ENCODE assay signal across 9 cellular contexts in the genomic region with DNA sequence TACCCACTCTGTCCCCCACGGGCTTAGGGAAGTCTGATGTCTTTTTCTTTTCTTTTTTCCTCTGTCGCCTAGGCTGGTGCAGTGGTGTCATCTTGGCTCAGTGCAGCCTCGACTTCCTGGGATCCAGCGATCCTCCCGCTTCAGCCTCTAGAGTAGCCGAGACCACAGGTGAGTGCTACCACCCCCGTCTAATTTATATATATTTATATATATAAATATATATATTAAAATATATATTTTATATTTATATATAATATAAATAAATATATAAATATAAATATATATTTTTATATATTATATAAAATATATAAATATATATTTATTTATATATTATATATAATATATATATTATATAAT. TPM values are rescaled to one million over a fixed set of nuclear protein-coding genes. Genes with fewer than 3 reads are reported as not detected.
DNase-seq lines count a peak whose midpoint lies in the region; ATAC-seq and TF ChIP-seq lines count a peak whose summit lies in the region.
"Had no signal": no experiment of that assay in that cellular context is flagged by ENCODE, and none has a peak within 500 bp of the region (broad histone marks: within the 10 kb centered on the region; RNA-seq: fewer than 3 reads in every experiment).

No MANE protein-coding gene starts in this region.

- no peak overlapping the region for H3K4ac ChIP-seq in mesendoderm (ENCODE audit: low read depth, low read length)

- no peaks in the 10 kb centered on the region for H3K36me3 ChIP-seq in left ventricle myocardium inferior
- no peaks in the 10 kb centered on the region for H3K36me3 ChIP-seq in mesendoderm (ENCODE audit: control insufficient read depth, insufficient read depth, low read length)
- no peaks in the 10 kb centered on the region for H3K36me3 ChIP-seq in uterus

- H2BK5ac ChIP-seq in mesendoderm (ENCODE audit: low read length), result no peak overlapping the region

- no peak overlapping the region for H2AK5ac ChIP-seq in mesendoderm (ENCODE audit: low read length)

- DNase-seq in left ventricle myocardium inferior (no peak), Right ventricle myocardium superior (no peak), mesendoderm (no peak), uterus (no peak), kidney glomerular epithelial cell (lab: John Stamatoyannopoulos, UW) (no peak), NCI-H146 treated with DMSO at 0.1 percent for 48 hours (lab: John Stamatoyannopoulos, UW; ENCODE audit: unreplicated experiment) (no peak)
- DNase-seq in activated effector memory CD4-positive, alpha-beta T cell treated with anti-CD3 and anti-CD28 coated beads, Interleukin-2, amount 50 U/mL, for 16 hours, result no peak

- H3K36me3 Mint-ChIP-seq in brain, result no peaks in the 10 kb centered on the region

- peak overlapping the region; percentile 82 for H3K56ac ChIP-seq in mesendoderm (ENCODE audit: low read length)

- H3K4me1 Mint-ChIP-seq in brain, result peaks cover 38% of the 10 kb centered on the region

- peaks cover 70% of the 10 kb centered on the region for H3K27me3 ChIP-seq in left ventricle myocardium inferior (ENCODE audit: low read depth)
- H3K27me3 ChIP-seq in mesendoderm (ENCODE audit: insufficient read depth, low read length, poor library complexity), result peaks cover 2% of the 10 kb centered on the region
- H3K27me3 ChIP-seq in uterus, result peaks cover 0 to 7% of the 10 kb centered on the region in 2 donors
- H3K27me3 ChIP-seq: foreskin keratinocyte had no signal

- no peak for ATAC-seq in Right ventricle myocardium superior (ENCODE audit: poor library complexity)

- H3K4me1 ChIP-seq in left ventricle myocardium inferior (peaks cover 36% of the 10 kb centered on the region), mesendoderm (ENCODE audit: control insufficient read depth, low read depth, low read length) (peaks cover 5% of the 10 kb centered on the region), uterus (no peaks in the 10 kb centered on the region)

- peak overlapping the region; percentile 78 to 90 (median 84) for H3K4me3 Mint-ChIP-seq in brain

- H3K23ac ChIP-seq in mesendoderm (ENCODE audit: low read length), result no peak overlapping the region

- H2BK120ac ChIP-seq in mesendoderm (ENCODE audit: low read depth, low read length), result no peak overlapping the region

- no peak overlapping the region for H4K5ac ChIP-seq in mesendoderm (ENCODE audit: low read length)

- no CpG with 5 or more reads among the region's 7 CpGs for WGBS in mesendoderm (ENCODE audit: extremely low coverage, insufficient coverage, low lambda C conversion rate)

- H3K27ac Mint-ChIP-seq in brain, result peak overlapping the region in 4 of 5 experiments; percentile 66 to 98 (median 91)

- TF ChIP-seq CTCF in left ventricle myocardium inferior (IDR thresholded peaks at IDR 0.05; ENCODE audit: borderline replicate concordance) (no peak), brain (conservative IDR thresholded peaks at IDR 0.05) (no peak), uterus (IDR thresholded peaks at IDR 0.05) (no peak)

- H3K27me3 Mint-ChIP-seq in brain, result peaks cover 90% of the 10 kb centered on the region

- H2BK15ac ChIP-seq in mesendoderm (replicated peaks; ENCODE audit: low read depth), result no peak overlapping the region

- intact Hi-C loops in left ventricle myocardium inferior (cut with micrococcal nuclease) (no loop called here), Right ventricle myocardium superior (cut with DNase I) (loop anchor here (5.0 kb wide), 2 partner anchors 36 to 51 kb away; no protein-coding TSS in a partner anchor), uterus (cut with DNase I; ENCODE audit: low total_unique reads) (no loop called here)

- peak overlapping the region; percentile 80 for H3K4me2 ChIP-seq in mesendoderm (ENCODE audit: low read length)

- H3K4me3 ChIP-seq in left ventricle myocardium inferior (peak overlapping the region; percentile 77), mesendoderm (ENCODE audit: low read length) (peak overlapping the region; percentile 33), uterus (peak overlapping the region; percentile 60 to 68)

- no peaks in the 10 kb centered on the region for H3K79me2 ChIP-seq in mesendoderm (ENCODE audit: control insufficient read depth, insufficient read depth, low read length)

- H3K18ac ChIP-seq in mesendoderm (ENCODE audit: low read length), result no peak overlapping the region

- no peaks in the 10 kb centered on the region for H3K79me1 ChIP-seq in mesendoderm (ENCODE audit: low read length)

- no peak for TF ChIP-seq POLR2A in uterus (IDR thresholded peaks at IDR 0.05)

- H3K9me3 Mint-ChIP-seq in brain, result peaks cover 0 to 5% (median 0%) of the 10 kb centered on the region in 5 experiments

- H3K9me3 ChIP-seq in left ventricle myocardium inferior (replicated peaks), result no peaks in the 10 kb centered on the region
- H3K9me3 ChIP-seq in uterus, result no peaks in the 10 kb centered on the region

- peak overlapping the region; percentile 61 for H3K9ac ChIP-seq in mesendoderm (ENCODE audit: low read length)

- no peak overlapping the region for H4K8ac ChIP-seq in mesendoderm (ENCODE audit: low read depth, low read length)

- peak overlapping the region; percentile 98 for H3K27ac ChIP-seq in left ventricle myocardium inferior (replicated peaks)
- H3K27ac ChIP-seq in mesendoderm (ENCODE audit: low read depth, low read length), result no peak overlapping the region
- peak overlapping the region; percentile 90 to 91 for H3K27ac ChIP-seq in uterus
- H3K27ac ChIP-seq: foreskin keratinocyte had no signal

RNA-seq across cellular contexts. Expression of gene ANXA2R, which starts 3.3 kb away (rescaled TPM):
- 0.82 TPM for total RNA-seq in left ventricle myocardium inferior
- total RNA-seq in Right ventricle myocardium superior, result 0.94 TPM
- polyA plus RNA-seq in brain (ENCODE audit: insufficient read depth, low read depth, low replicate concordance), result 10.2 TPM
- 1.2 TPM for polyA plus RNA-seq in mesendoderm (2013, experiment 1 of 2)
- polyA plus RNA-seq in mesendoderm (2013, experiment 2 of 2), result 1.2 TPM
- 10 to 100 TPM in 2 of 4 donors, 1 to 10 TPM in 2; 2.4 to 62.8 (median 8.5) TPM for total RNA-seq in uterus
